In the genomic region with DNA sequence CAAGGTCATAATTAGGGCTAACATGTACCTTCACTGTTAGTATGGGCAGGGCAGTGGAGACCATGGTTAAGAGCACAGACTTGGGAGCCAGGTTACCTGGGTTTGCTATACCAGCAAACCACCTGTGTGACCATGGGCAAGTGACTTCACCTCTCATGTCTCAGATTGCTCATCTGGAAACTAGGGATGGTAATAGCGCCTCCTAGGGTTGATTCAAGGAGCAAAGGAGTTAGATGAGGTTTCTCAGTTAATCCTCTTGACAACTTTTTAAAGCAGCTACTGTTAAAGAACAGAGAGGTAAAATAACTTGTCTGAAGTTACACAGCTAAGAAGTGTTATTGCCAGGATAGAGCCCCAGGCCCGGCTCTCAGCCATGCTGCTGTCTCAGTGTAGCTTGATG, we compare ENCODE assay signal across 15 cellular contexts. TPM values are rescaled to one million over a fixed set of nuclear protein-coding genes. Genes with fewer than 3 reads are reported as not detected.
A peak's percentile ranks its signal among the peaks of the same experiment; 100 is the strongest.
DNase-seq lines count a peak whose midpoint lies in the region; ATAC-seq, FAIRE-seq and TF ChIP-seq lines count a peak whose summit lies in the region.
"Had no signal": no experiment of that assay in that cellular context is flagged by ENCODE, and none has a peak within 500 bp of the region (broad histone marks: within the 10 kb centered on the region; RNA-seq: fewer than 3 reads in every experiment).

No MANE protein-coding gene starts in this region.

- H3K27me3 ChIP-seq in HepG2 (ENCODE audit: control insufficient read depth in 1 of 2, insufficient read depth in 2 of 2, low read length in 2 of 2) (no peaks in the 10 kb centered on the region; a peak in 1 of 5 replicates), right lobe of liver (no peaks in the 10 kb centered on the region)
- H3K27me3 ChIP-seq: pancreas had no signal

- peak overlapping the region; percentile 59 for H3K27ac Mint-ChIP-seq in type B pancreatic cell
- H3K27ac Mint-ChIP-seq: activated naive CD8-positive, alpha-beta T cell treated with anti-CD3 and anti-CD28 coated beads, Interleukin-2, amount 50 U/mL, for 24 hours had no signal

- H3K79me2 ChIP-seq in HepG2 (ENCODE audit: insufficient read depth, low read length) = no peaks in the 10 kb centered on the region

- CTCF ChIA-PET in HepG2 (lab: Yijun Ruan, JAX; ENCODE audit: low intra/inter-chr PET ratio, low total read pairs) = no interaction called here

- H3K4me3 ChIP-seq in HepG2 (replicated peaks in 1 of 3; ENCODE audit: insufficient read depth in 1 of 3, low read depth in 2 of 3, low read length in 3 of 3) = no peak overlapping the region
- H3K4me3 ChIP-seq in right lobe of liver = no peak overlapping the region
- no peak overlapping the region for H3K4me3 ChIP-seq in choroid plexus epithelial cell (ENCODE audit: low read depth, low read length)
- H3K4me3 ChIP-seq: pancreas, PC-9 had no signal

- no TSS peak for BruUV-seq in HepG2 (replicated peaks; lab: Mats Ljungman, UMichigan)

- H3K4me1 ChIP-seq in HepG2 (ENCODE audit: insufficient read depth, low read length) = peaks cover 5% of the 10 kb centered on the region; the same call in 1 of the 2 replicates
- H3K4me1 ChIP-seq in right lobe of liver = peaks cover 0 to 4% (median 0%) of the 10 kb centered on the region in 4 donors

- TF ChIP-seq RAD21 in HepG2 (CRISPR knock-in tag; IDR thresholded peaks at IDR 0.05) = no peak

- H4K20me1 ChIP-seq in HepG2 (ENCODE audit: insufficient read depth, low read length) = no peaks in the 10 kb centered on the region; the same call in 1 of the 2 replicates

- no peaks in the 10 kb centered on the region for H3K27me3 Mint-ChIP-seq in type B pancreatic cell
- H3K27me3 Mint-ChIP-seq: activated naive CD8-positive, alpha-beta T cell treated with anti-CD3 and anti-CD28 coated beads, Interleukin-2, amount 50 U/mL, for 24 hours; IgD-negative memory B cell had no signal

- H3K27ac ChIP-seq in HepG2 (ENCODE audit: extremely low read length, insufficient read depth, low read length) (no peak overlapping the region), right lobe of liver (no peak overlapping the region)
- H3K27ac ChIP-seq: pancreas, PC-9 had no signal

- no peak overlapping the region for H3K4me2 ChIP-seq in HepG2 (ENCODE audit: low read depth, low read length)
- H3K4me2 ChIP-seq: PC-9 had no signal

- in situ Hi-C loops in HepG2 (cut with HindIII; ENCODE audit: extremely low pct_ligation_motif_present, low pct_unique_long_range_greater_than_20kb) = no loop called here

- DNase-seq in HepG2 (ENCODE audit: low spot score) = no peak
- no peak for DNase-seq in right lobe of liver
- peak; percentile 6 for DNase-seq in NCI-H69 (lab: John Stamatoyannopoulos, UW)
- no peak for DNase-seq in choroid plexus epithelial cell (ENCODE audit: low read depth)
- DNase-seq in type B pancreatic cell (ENCODE audit: extremely low spot score, unreplicated experiment) = no peak
- DNase-seq in NCI-H2029 treated with DMSO at 0.1 percent for 48 hours (lab: John Stamatoyannopoulos, UW) = no peak
- no peak for DNase-seq in NCI-H1436 (lab: John Stamatoyannopoulos, UW)
- DNase-seq: activated naive CD8-positive, alpha-beta T cell treated with anti-CD3 and anti-CD28 coated beads, Interleukin-2, amount 50 U/mL, for 24 hours; effector CD4-positive, alpha-beta T cell; PC-9; stimulated activated CD4-positive, alpha-beta T cell treated with anti-CD3 and anti-CD28 coated beads, Interleukin-1b, Interleukin-23, amount 100 ng/mL, for 48 hours had no signal

- no peak for TF ChIP-seq EP300 in HepG2 (IDR thresholded peaks at IDR 0.05; ENCODE audit: low read depth in 2 of 2, low read length in 2 of 2)
- no peak for TF ChIP-seq EP300 in HepG2 (CRISPR knock-in tag; IDR thresholded peaks at IDR 0.05; ENCODE audit: borderline replicate concordance)

- TF ChIP-seq POLR2A in HepG2 (IDR thresholded peaks at IDR 0.05; ENCODE audit: insufficient read depth in 1 of 2, low read depth in 2 of 2, low read length in 2 of 2) = no peak
- TF ChIP-seq POLR2A in right lobe of liver (IDR thresholded peaks at IDR 0.05) = no peak

- ATAC-seq in HepG2 (no peak), right lobe of liver (no peak)
- no peak for ATAC-seq in activated CD4-positive, CD25-positive, alpha-beta regulatory T cell treated with anti-CD3 and anti-CD28 coated beads, Interleukin-2, amount 50 U/mL, for 24 hours
- ATAC-seq: activated naive CD8-positive, alpha-beta T cell treated with anti-CD3 and anti-CD28 coated beads, Interleukin-2, amount 50 U/mL, for 24 hours; pancreas had no signal

- peaks cover 7% of the 10 kb centered on the region for H3K4me1 Mint-ChIP-seq in type B pancreatic cell (ENCODE audit: unreplicated experiment)

- POLR2A ChIA-PET in HepG2 (lab: Yijun Ruan, JAX) = no interaction called here

- intact Hi-C loops in HepG2 (cut with micrococcal nuclease; ENCODE audit: unreplicated experiment) = no loop called here
- intact Hi-C loops in right lobe of liver (cut with DNase I) = loop anchor here (5.0 to 10.0 kb wide), 2 partner anchors 53 to 191 kb away; no protein-coding TSS in a partner anchor

- H3K4me3 Mint-ChIP-seq in type B pancreatic cell = no peak overlapping the region
- H3K4me3 Mint-ChIP-seq: activated naive CD8-positive, alpha-beta T cell treated with anti-CD3 and anti-CD28 coated beads, Interleukin-2, amount 50 U/mL, for 24 hours had no signal

- H3K9me3 ChIP-seq in HepG2 (ENCODE audit: low read length) (no peaks in the 10 kb centered on the region), right lobe of liver (no peaks in the 10 kb centered on the region)
- H3K9me3 ChIP-seq: pancreas had no signal

- H3K36me3 ChIP-seq in HepG2 (replicated peaks in 1 of 2; ENCODE audit: control insufficient read depth in 1 of 2, insufficient read depth in 2 of 2, low read length in 2 of 2) (no peaks in the 10 kb centered on the region), right lobe of liver (peaks cover 0 to 2% (median 0%) of the 10 kb centered on the region in 4 donors)

- H2AFZ ChIP-seq in HepG2 (ENCODE audit: low read length) = no peak overlapping the region
- H2AFZ ChIP-seq: PC-9 had no signal

- 25% methylated on average over 2 of the region's 2 CpGs for WGBS in HepG2 (ENCODE audit: low lambda C conversion rate)
- no CpG with 5 or more reads among the region's 2 CpGs for WGBS in right lobe of liver (ENCODE audit: insufficient coverage, low coverage, low lambda C conversion rate, missing lambda C conversion rate)

- no peak for FAIRE-seq in HepG2 (lab: Jason Lieb, UNC)
- FAIRE-seq: pancreas had no signal

- H3K9ac ChIP-seq in HepG2 (ENCODE audit: insufficient read depth, low read depth, low read length) = no peak overlapping the region

- no peaks in the 10 kb centered on the region for H3K9me3 Mint-ChIP-seq in type B pancreatic cell
- H3K9me3 Mint-ChIP-seq: activated naive CD8-positive, alpha-beta T cell treated with anti-CD3 and anti-CD28 coated beads, Interleukin-2, amount 50 U/mL, for 24 hours; IgD-negative memory B cell had no signal

- TF ChIP-seq CTCF in HepG2 (CRISPR knock-in tag; IDR thresholded peaks at IDR 0.05) = 0 out of 2 replicates have a peak, but pooled peaks have one; percentile 6
- no peak for TF ChIP-seq CTCF in right lobe of liver (IDR thresholded peaks at IDR 0.05)
- TF ChIP-seq CTCF in choroid plexus epithelial cell (conservative IDR thresholded peaks at IDR 0.05; ENCODE audit: low read depth, low read length) = peak; percentile 25
- peak; percentile 32 for TF ChIP-seq CTCF in type B pancreatic cell (conservative IDR thresholded peaks at IDR 0.05)

- no peaks in the 10 kb centered on the region for H3K36me3 Mint-ChIP-seq in type B pancreatic cell

RNA-seq across cellular contexts. Expression of a gene that starts 0.8 kb away (rescaled TPM):
- total RNA-seq in HepG2 (2016; rRNA removed; fragmentation: Illumina TruSeq; extraction: Trizol) (0.04 TPM in 1 of 2 replicates, not detected in the other), right lobe of liver (not detected), type B pancreatic cell (ENCODE audit: low replicate concordance) (0.24 and 0.40 TPM in 2 replicates)
- not detected in 2 replicates for total RNA-seq in HepG2 (2016; cell fraction: cytosol; rRNA removed; fragmentation: Illumina TruSeq; extraction: Trizol; ENCODE audit: low read depth)
- total RNA-seq in HepG2 (2016; cell fraction: insoluble cytoplasmic fraction; rRNA removed; fragmentation: Illumina TruSeq; extraction: Trizol) = not detected in 2 replicates
- total RNA-seq in HepG2 (2016; cell fraction: membrane; rRNA removed; fragmentation: Illumina TruSeq; extraction: Trizol) = not detected in 2 replicates
- not detected in 2 replicates for total RNA-seq in HepG2 (2016; cell fraction: nucleus; rRNA removed; fragmentation: Illumina TruSeq; extraction: Trizol)
- polyA plus RNA-seq in HepG2 (2011; rRNA removed) = 0.03 and 0.05 TPM in 2 replicates
- polyA plus RNA-seq in HepG2 (2011; cell fraction: cytosol; rRNA removed) = 0.11 TPM in 1 of 2 replicates, not detected in the other
- polyA plus RNA-seq in HepG2 (2011; cell fraction: nucleus; rRNA removed) = 0.66 and 0.77 TPM in 2 replicates
- polyA plus RNA-seq in HepG2 (2012) = 0.05 TPM in 1 of 2 replicates, not detected in the other
- not detected in 2 replicates for polyA plus RNA-seq in HepG2 (2016; cell fraction: cytosol; fragmentation: Illumina TruSeq; extraction: Trizol; ENCODE audit: low read depth)
- not detected in 2 replicates for polyA plus RNA-seq in HepG2 (2016; cell fraction: insoluble cytoplasmic fraction; fragmentation: Illumina TruSeq; extraction: Trizol; ENCODE audit: low read depth)
- not detected in 2 replicates for polyA plus RNA-seq in HepG2 (2016; cell fraction: membrane; fragmentation: Illumina TruSeq; extraction: Trizol; ENCODE audit: low read depth)
- 0.26 TPM in 1 of 2 replicates, not detected in the other for polyA plus RNA-seq in HepG2 (2016; cell fraction: nucleus; fragmentation: Illumina TruSeq; extraction: Trizol; ENCODE audit: insufficient read depth, low read depth)
- 0.12 TPM in 1 of 2 replicates, not detected in the other for polyA minus RNA-seq in HepG2 (2011; rRNA and poly(A)+ RNA removed; ENCODE audit: low replicate concordance)
- not detected in 2 replicates for polyA minus RNA-seq in HepG2 (2011; cell fraction: cytosol; rRNA and poly(A)+ RNA removed)
- 0.12 and 0.26 TPM in 2 replicates for polyA minus RNA-seq in HepG2 (2011; cell fraction: nucleus; rRNA and poly(A)+ RNA removed)
- total RNA-seq: T-helper 2 cell treated with Interferon-gamma antibody and Interleukin-4, amounts not matched to agents 100 ng/mL and 5 ng/mL, for 36 hours had no signal
- polyA plus RNA-seq: IgD-negative memory B cell had no signal

RNA-seq across cellular contexts. Expression of a gene that starts 33.4 kb away (rescaled TPM):
- total RNA-seq in HepG2 (2016; rRNA removed; fragmentation: Illumina TruSeq; extraction: Trizol) (0.34 and 0.86 TPM in 2 replicates), right lobe of liver (10 to 100 TPM; 21.2 to 81.0 (median 29.8) TPM), type B pancreatic cell (ENCODE audit: low replicate concordance) (0.24 and 0.29 TPM in 2 replicates)
- 0.18 and 0.30 TPM in 2 replicates for total RNA-seq in HepG2 (2016; cell fraction: cytosol; rRNA removed; fragmentation: Illumina TruSeq; extraction: Trizol; ENCODE audit: low read depth)
- total RNA-seq in HepG2 (2016; cell fraction: insoluble cytoplasmic fraction; rRNA removed; fragmentation: Illumina TruSeq; extraction: Trizol) = 0.18 and 0.45 TPM in 2 replicates
- total RNA-seq in HepG2 (2016; cell fraction: membrane; rRNA removed; fragmentation: Illumina TruSeq; extraction: Trizol) = 0.48 and 0.56 TPM in 2 replicates
- 0.34 and 0.53 TPM in 2 replicates for total RNA-seq in HepG2 (2016; cell fraction: nucleus; rRNA removed; fragmentation: Illumina TruSeq; extraction: Trizol)
- 0.41 and 0.76 TPM in 2 replicates for polyA plus RNA-seq in HepG2 (2011; rRNA removed)
- 0.64 and 0.79 TPM in 2 replicates for polyA plus RNA-seq in HepG2 (2011; cell fraction: cytosol; rRNA removed)
- 0.59 and 0.61 TPM in 2 replicates for polyA plus RNA-seq in HepG2 (2011; cell fraction: nucleus; rRNA removed)
- polyA plus RNA-seq in HepG2 (2012) = 0.19 and 0.38 TPM in 2 replicates
- 0.33 and 0.38 TPM in 2 replicates for polyA plus RNA-seq in HepG2 (2016; cell fraction: cytosol; fragmentation: Illumina TruSeq; extraction: Trizol; ENCODE audit: low read depth)
- 0.57 and 0.76 TPM in 2 replicates for polyA plus RNA-seq in HepG2 (2016; cell fraction: insoluble cytoplasmic fraction; fragmentation: Illumina TruSeq; extraction: Trizol; ENCODE audit: low read depth)
- polyA plus RNA-seq in HepG2 (2016; cell fraction: membrane; fragmentation: Illumina TruSeq; extraction: Trizol; ENCODE audit: low read depth) = 0.54 and 0.79 TPM in 2 replicates
- polyA plus RNA-seq in HepG2 (2016; cell fraction: nucleus; fragmentation: Illumina TruSeq; extraction: Trizol; ENCODE audit: insufficient read depth, low read depth) = 1.1 TPM in 2 replicates
- 2.1 and 4.6 TPM in 2 replicates for polyA minus RNA-seq in HepG2 (2011; rRNA and poly(A)+ RNA removed; ENCODE audit: low replicate concordance)
- polyA minus RNA-seq in HepG2 (2011; cell fraction: cytosol; rRNA and poly(A)+ RNA removed) = 0.59 TPM in 1 of 2 replicates, not detected in the other
- not detected in 2 replicates for polyA minus RNA-seq in HepG2 (2011; cell fraction: nucleus; rRNA and poly(A)+ RNA removed)

Comparison
In these comparisons a context has a peak if more than half of its experiments do, and no peak if none do; other contexts are left out.
1. CTCF ChIP-seq: peak in HepG2 (single experiment), choroid plexus epithelial cell (single experiment) and type B pancreatic cell (single experiment); none in right lobe of liver (0 of 4).
2. RNA of a gene that starts 33.4 kb away (total RNA-seq): 21.2 to 81.0 TPM in right lobe of liver; 0.18 to 0.86 TPM in HepG2 and 0.24 to 0.29 TPM in type B pancreatic cell; every median in the first group is over 10 times any median in the second.